1 cellular context compared by ENCODE assay signal in genomic region chr11:5165898-5166297, GRCh38.
TF ChIP-seq lines count a peak whose summit lies in the region.
"Not testable (repeated sequence)": the region's sequence is repeated elsewhere in the genome, so short reads cannot be mapped to it uniquely, and the experiment has no call there.

No MANE protein-coding gene starts in this region.

TF ChIP-seq in K562, 482 proteins besides CTCF, POLR2A, EP300 and RAD21:
- TF ChIP-seq ZNF592 (IDR thresholded peaks at IDR 0.05) (peak; percentile 79; the same call in 1 of the 2 replicates), ZFX (CRISPR knock-in tag; IDR thresholded peaks at IDR 0.05) (0 out of 2 replicates have a peak, but pooled peaks have one; percentile 27), NR2C1 (tag; IDR thresholded peaks at IDR 0.05) (peak; percentile 24; the same call in 1 of the 2 replicates)
- not testable (repeated sequence) for TF ChIP-seq NR2C1 (IDR thresholded peaks at IDR 0.05)
